ENCODE assay signal across 1 cellular context in genomic region chr17:7842380-7842949, GRCh38.
A peak's percentile ranks its signal among the peaks of the same experiment; 100 is the strongest.
TF ChIP-seq lines count a peak whose summit lies in the region.

No MANE protein-coding gene starts in this region.

TF ChIP-seq in HEK293, 187 proteins besides CTCF, POLR2A, EP300 and RAD21 (continued from another document and continues in another):
- no peak for TF ChIP-seq BCL6B (tag by site-specific recombination; IDR thresholded peaks at IDR 0.05)
- TF ChIP-seq ZSCAN23 (tag by site-specific recombination; IDR thresholded peaks at IDR 0.05) = no peak
- TF ChIP-seq ZNF791 (tag by site-specific recombination; IDR thresholded peaks at IDR 0.05) = no peak
- peak; percentile 71; the same call in 1 of the 2 replicates for TF ChIP-seq ZEB2 (tag by site-specific recombination; IDR thresholded peaks at IDR 0.05)
- no peak for TF ChIP-seq PRDM2 (tag by site-specific recombination; IDR thresholded peaks at IDR 0.05; ENCODE audit: borderline replicate concordance)
- TF ChIP-seq ZNF18 (tag by site-specific recombination; IDR thresholded peaks at IDR 0.05) = no peak
- peak; percentile 86; the same call in 1 of the 2 replicates for TF ChIP-seq IKZF3 (tag by site-specific recombination; IDR thresholded peaks at IDR 0.05)
- TF ChIP-seq ZNF37A (tag by site-specific recombination; IDR thresholded peaks at IDR 0.05) = no peak
- no peak for TF ChIP-seq OSR2 (tag by site-specific recombination; IDR thresholded peaks at IDR 0.05)
- TF ChIP-seq ZNF175 (tag by site-specific recombination; IDR thresholded peaks at IDR 0.05) = no peak
- TF ChIP-seq ZNF548 (tag by site-specific recombination; IDR thresholded peaks at IDR 0.05) = no peak
- peak; percentile 74 for TF ChIP-seq ZBTB17 (tag by site-specific recombination; IDR thresholded peaks at IDR 0.05)
- TF ChIP-seq ZNF423 (tag by site-specific recombination; IDR thresholded peaks at IDR 0.05) = no peak
- TF ChIP-seq ZNF341 (tag by site-specific recombination; IDR thresholded peaks at IDR 0.05; ENCODE audit: low read depth) = peak; percentile 9; the same call in 1 of the 2 replicates
- TF ChIP-seq ZNF707 (tag by site-specific recombination; IDR thresholded peaks at IDR 0.05) = no peak
- no peak for TF ChIP-seq ZNF133 (tag by site-specific recombination; IDR thresholded peaks at IDR 0.05)
- TF ChIP-seq KLF16 (tag by site-specific recombination; IDR thresholded peaks at IDR 0.05) = no peak; the same call in 1 of the 2 replicates
- TF ChIP-seq ZNF555 (tag by site-specific recombination; conservative IDR thresholded peaks at IDR 0.05) = no peak
- TF ChIP-seq ZNF785 (tag by site-specific recombination; IDR thresholded peaks at IDR 0.05) = no peak
- peak; percentile 57 for TF ChIP-seq BCL11B (tag by site-specific recombination; IDR thresholded peaks at IDR 0.05; ENCODE audit: low read depth)
- TF ChIP-seq ZNF670 (tag by site-specific recombination; IDR thresholded peaks at IDR 0.05; ENCODE audit: low read depth) = no peak
- TF ChIP-seq SCRT2 (tag by site-specific recombination; IDR thresholded peaks at IDR 0.05) = peak; percentile 78
- TF ChIP-seq ZNF26 (tag by site-specific recombination; IDR thresholded peaks at IDR 0.05) = no peak
- TF ChIP-seq ZNF639 (tag by site-specific recombination; IDR thresholded peaks at IDR 0.05) = peak; percentile 64; the same call in 1 of the 2 replicates
- TF ChIP-seq ZNF629 (tag by site-specific recombination; IDR thresholded peaks at IDR 0.05) = peak; percentile 58
- no peak for TF ChIP-seq ZNF549 (tag by site-specific recombination; IDR thresholded peaks at IDR 0.05)
- TF ChIP-seq ZNF148 (tag by site-specific recombination; IDR thresholded peaks at IDR 0.05; ENCODE audit: borderline replicate concordance) = no peak
- peak; percentile 50 for TF ChIP-seq SP2 (tag by site-specific recombination; IDR thresholded peaks at IDR 0.05)
- no peak for TF ChIP-seq ZSCAN16 (tag by site-specific recombination; IDR thresholded peaks at IDR 0.05)
- peak; percentile 55; the same call in 1 of the 2 replicates for TF ChIP-seq ZFP37 (tag by site-specific recombination; IDR thresholded peaks at IDR 0.05)
- no peak for TF ChIP-seq ZNF266 (tag by site-specific recombination; IDR thresholded peaks at IDR 0.05; ENCODE audit: low read depth)
- TF ChIP-seq SCRT1 (tag by site-specific recombination; IDR thresholded peaks at IDR 0.05; ENCODE audit: borderline replicate concordance) = 0 out of 2 replicates have a peak, but pooled peaks have one; percentile 24
- peak; percentile 97 for TF ChIP-seq ZBTB11 (tag by site-specific recombination; conservative IDR thresholded peaks at IDR 0.05; ENCODE audit: low read depth)
- peak; percentile 76 for TF ChIP-seq ZBTB26 (tag by site-specific recombination; optimal IDR thresholded peaks at IDR 0.05)
- no peak for TF ChIP-seq TRIM28 (IDR thresholded peaks at IDR 0.05; ENCODE audit: borderline replicate concordance, low read length)
- TF ChIP-seq ZNF664 (tag by site-specific recombination; IDR thresholded peaks at IDR 0.05) = no peak
- no peak for TF ChIP-seq ZNF155 (tag by site-specific recombination; IDR thresholded peaks at IDR 0.05)
- TF ChIP-seq ZNF843 (tag by site-specific recombination; IDR thresholded peaks at IDR 0.05) = no peak
- 0 out of 2 replicates have a peak, but pooled peaks have one; percentile 53 for TF ChIP-seq BCL11A (tag by site-specific recombination; IDR thresholded peaks at IDR 0.05; ENCODE audit: low read depth)
- no peak for TF ChIP-seq ZNF211 (tag by site-specific recombination; IDR thresholded peaks at IDR 0.05; ENCODE audit: low read depth)
- no peak for TF ChIP-seq ZNF184 (tag by site-specific recombination; IDR thresholded peaks at IDR 0.05)
- TF ChIP-seq ZNF416 (tag by site-specific recombination; IDR thresholded peaks at IDR 0.05) = no peak
- no peak for TF ChIP-seq ZNF214 (tag by site-specific recombination; IDR thresholded peaks at IDR 0.05; ENCODE audit: borderline replicate concordance)
